In genomic region chr19:32421589-32422361, GRCh38 we compare ENCODE assay signal across 1 cellular context.
TF ChIP-seq lines count a peak whose summit lies in the region.

No MANE protein-coding gene starts in this region.

TF ChIP-seq in GM12878, 131 proteins besides CTCF, POLR2A, EP300 and RAD21 (continued from another document):
- TF ChIP-seq ZBTB33 (IDR thresholded peaks at IDR 0.05) (no peak), IRF5 (IDR thresholded peaks at IDR 0.05; ENCODE audit: borderline replicate concordance) (no peak), RCOR1 (conservative IDR thresholded peaks at IDR 0.05; ENCODE audit: low read depth, low read length) (no peak)
